ENCODE assay signal across 1 cellular context in the genomic region with DNA sequence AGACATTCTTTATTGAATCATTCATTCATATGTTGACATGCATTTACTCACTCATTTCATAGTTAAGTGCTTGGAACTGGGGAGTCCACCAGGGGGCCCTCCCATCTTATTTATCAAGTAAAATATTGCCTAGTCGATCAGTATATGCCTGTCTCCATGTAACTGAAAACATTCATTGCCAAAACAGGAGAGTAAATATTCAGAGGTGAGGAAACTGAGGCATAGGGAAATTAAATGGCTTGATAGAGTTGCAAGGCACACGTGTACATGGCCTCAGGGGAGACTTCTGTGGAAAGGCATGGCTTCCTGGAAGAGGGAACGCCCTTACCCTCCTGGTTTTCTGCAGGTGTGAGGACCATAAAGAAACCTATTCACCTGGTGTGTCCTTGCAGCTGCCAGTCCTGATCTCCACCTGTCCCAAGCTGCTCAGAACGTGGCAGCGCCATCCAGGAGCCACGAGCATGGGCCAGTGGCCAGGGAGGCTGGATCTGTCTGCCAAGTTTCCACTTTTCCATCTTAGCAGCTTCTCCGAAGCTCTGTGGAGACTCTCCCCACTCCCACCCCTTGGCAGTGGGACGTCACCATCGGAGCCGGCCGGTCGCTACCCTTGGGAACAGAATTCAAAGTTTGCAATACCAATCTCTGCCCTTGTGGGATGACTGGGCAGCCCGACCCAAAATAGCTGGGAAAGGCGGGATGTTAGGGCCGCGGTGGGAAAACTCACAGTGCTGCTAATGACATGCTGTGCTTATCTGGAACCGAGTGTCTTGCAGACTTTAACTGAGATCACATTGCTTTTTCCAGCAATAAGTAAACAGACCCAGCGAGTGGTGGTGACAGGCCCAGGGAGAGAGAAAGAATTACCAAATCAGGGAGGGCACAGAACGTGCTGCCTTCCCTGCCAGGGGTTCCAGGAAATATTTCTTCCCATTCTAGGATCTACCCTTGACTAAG.
TF ChIP-seq lines count a peak whose summit lies in the region.

No MANE protein-coding gene starts in this region.

TF ChIP-seq in IMR-90, 13 proteins besides CTCF, POLR2A, EP300 and RAD21:
- TF ChIP-seq, protein P1, sequence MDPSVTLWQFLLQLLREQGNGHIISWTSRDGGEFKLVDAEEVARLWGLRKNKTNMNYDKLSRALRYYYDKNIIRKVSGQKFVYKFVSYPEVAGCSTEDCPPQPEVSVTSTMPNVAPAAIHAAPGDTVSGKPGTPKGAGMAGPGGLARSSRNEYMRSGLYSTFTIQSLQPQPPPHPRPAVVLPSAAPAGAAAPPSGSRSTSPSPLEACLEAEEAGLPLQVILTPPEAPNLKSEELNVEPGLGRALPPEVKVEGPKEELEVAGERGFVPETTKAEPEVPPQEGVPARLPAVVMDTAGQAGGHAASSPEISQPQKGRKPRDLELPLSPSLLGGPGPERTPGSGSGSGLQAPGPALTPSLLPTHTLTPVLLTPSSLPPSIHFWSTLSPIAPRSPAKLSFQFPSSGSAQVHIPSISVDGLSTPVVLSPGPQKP (IDR thresholded peaks at IDR 0.05; ENCODE audit: borderline replicate concordance, low read depth, low read length), result no peak
- TF ChIP-seq NFE2L2 (IDR thresholded peaks at IDR 0.05; ENCODE audit: low read depth, low read length) (no peak), SMC3 (IDR thresholded peaks at IDR 0.05; ENCODE audit: low read depth, low read length) (peak; percentile 83), CHD1 (IDR thresholded peaks at IDR 0.05; ENCODE audit: low read depth, low read length) (no peak)
